Comparison of ENCODE assay signal across 8 cellular contexts in the genomic region with DNA sequence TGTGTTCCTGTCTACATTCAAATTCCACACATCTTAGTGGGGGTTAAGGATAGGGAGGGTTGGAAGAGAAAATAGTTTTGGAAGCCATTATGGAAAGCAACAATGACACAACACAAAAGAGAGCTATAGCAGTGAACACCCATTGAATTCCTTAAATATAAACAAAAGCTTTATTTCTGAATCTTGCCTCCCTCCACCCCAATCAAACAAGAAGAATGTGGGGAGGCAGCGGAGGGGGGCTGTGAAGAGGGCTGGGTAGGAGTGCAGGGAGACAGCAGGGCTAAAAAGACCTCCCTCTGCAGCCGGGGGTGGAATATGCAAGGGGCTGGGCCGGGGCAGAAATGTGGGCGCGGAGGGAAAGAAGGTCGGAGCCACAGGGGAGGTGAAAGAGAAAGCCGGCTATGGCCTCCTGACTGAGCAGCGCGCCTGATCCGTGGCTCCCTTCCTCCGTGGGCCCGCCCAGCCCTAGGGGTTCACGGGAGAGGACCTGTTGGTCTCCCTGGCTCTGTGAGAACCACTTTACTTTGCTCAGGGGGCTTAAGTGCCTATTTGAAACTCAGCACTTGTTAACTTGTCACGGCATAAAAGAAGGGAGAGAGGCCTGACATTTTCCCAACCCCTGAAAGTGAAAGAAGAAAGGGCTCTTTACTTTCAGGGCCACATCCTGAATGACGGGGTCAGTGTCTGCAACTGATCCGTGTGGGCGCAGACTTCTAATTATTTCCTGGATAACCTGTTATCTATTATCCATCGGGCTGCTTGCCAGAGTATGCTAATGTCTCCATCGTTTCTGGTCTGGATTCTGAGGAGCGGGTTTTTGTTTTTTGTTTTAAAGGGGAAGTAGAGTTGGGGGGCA.
A peak's percentile ranks its signal among the peaks of the same experiment; 100 is the strongest.
DNase-seq lines count a peak whose midpoint lies in the region; ATAC-seq and TF ChIP-seq lines count a peak whose summit lies in the region.

No MANE protein-coding gene starts in this region.

- no peak for TF ChIP-seq CTCF in gastroesophageal sphincter (IDR thresholded peaks at IDR 0.05)

- no peak for TF ChIP-seq POLR2A in gastroesophageal sphincter (IDR thresholded peaks at IDR 0.05)

- no peaks in the 10 kb centered on the region for H3K27me3 Mint-ChIP-seq in activated naive CD4-positive, alpha-beta T cell treated with anti-CD3 and anti-CD28 coated beads for 36 hours (ENCODE audit: low read depth)

- ATAC-seq in GM18867 (IDR thresholded peaks at IDR 0.05; ENCODE audit: unreplicated experiment) (peak; percentile 33), gastroesophageal sphincter (peak; percentile 63), HG03439 (IDR thresholded peaks at IDR 0.05; ENCODE audit: unreplicated experiment) (no peak), GM21528 (IDR thresholded peaks at IDR 0.05; ENCODE audit: low FRiP score, unreplicated experiment) (no peak)

- peak overlapping the region; percentile 75 for H3K4me3 Mint-ChIP-seq in activated naive CD4-positive, alpha-beta T cell treated with anti-CD3 and anti-CD28 coated beads for 36 hours

- H3K4me1 Mint-ChIP-seq in activated naive CD4-positive, alpha-beta T cell treated with anti-CD3 and anti-CD28 coated beads for 36 hours (ENCODE audit: low read depth), result peaks cover 43% of the 10 kb centered on the region

- H3K36me3 ChIP-seq in gastroesophageal sphincter (no peaks in the 10 kb centered on the region), neuron (ENCODE audit: insufficient read depth, low read length) (no peaks in the 10 kb centered on the region)

- peak overlapping the region; percentile 8 to 74 (median 70) for H3K27ac ChIP-seq in gastroesophageal sphincter

- no peaks in the 10 kb centered on the region for H3K9me3 Mint-ChIP-seq in activated naive CD4-positive, alpha-beta T cell treated with anti-CD3 and anti-CD28 coated beads for 36 hours

- intact Hi-C loops in activated naive CD4-positive, alpha-beta T cell treated with anti-CD3 and anti-CD28 coated beads for 36 hours (cut with micrococcal nuclease), result no loop called here

- H3K27me3 ChIP-seq in gastroesophageal sphincter (no peaks in the 10 kb centered on the region), neuron (ENCODE audit: insufficient read depth, low read length) (peaks cover 34% of the 10 kb centered on the region)

- H3K4me1 ChIP-seq in gastroesophageal sphincter (peaks cover 0 to 17% (median 0%) of the 10 kb centered on the region in 3 donors), neuron (ENCODE audit: insufficient read depth, low read length) (peaks cover 29% of the 10 kb centered on the region)

- peak; percentile 35 for DNase-seq in NCI-H510A (lab: John Stamatoyannopoulos, UW)
- peak; percentile 58 for DNase-seq in activated naive CD4-positive, alpha-beta T cell treated with anti-CD3 and anti-CD28 coated beads for 36 hours
- no peak for DNase-seq in dedifferentiated amniotic fluid mesenchymal stem cell (ENCODE audit: extremely low spot score)

- peak overlapping the region; percentile 79 for H3K27ac Mint-ChIP-seq in activated naive CD4-positive, alpha-beta T cell treated with anti-CD3 and anti-CD28 coated beads for 36 hours

- H3K36me3 Mint-ChIP-seq in activated naive CD4-positive, alpha-beta T cell treated with anti-CD3 and anti-CD28 coated beads for 36 hours (ENCODE audit: low read depth), result no peaks in the 10 kb centered on the region

- CTCF ChIA-PET in activated naive CD4-positive, alpha-beta T cell treated with anti-CD3 and anti-CD28 coated beads for 36 hours (lab: Charles Lee), result interaction anchor here (0.9 to 1.1 kb wide), 4 partner anchors 15 to 595 kb away, joined by 3 read pairs; no protein-coding TSS in a partner anchor

- H3K4me3 ChIP-seq in gastroesophageal sphincter (peak overlapping the region; percentile 23 to 45), neuron (ENCODE audit: low read length) (peak overlapping the region; percentile 8)

- TF ChIP-seq EP300 in gastroesophageal sphincter (IDR thresholded peaks at IDR 0.05), result no peak

- peak overlapping the region; percentile 51 for H2AFZ ChIP-seq in neuron (ENCODE audit: low read depth, low read length)

- H3K9me3 ChIP-seq in gastroesophageal sphincter, result no peaks in the 10 kb centered on the region
- H3K9me3 ChIP-seq in neuron (ENCODE audit: low read length), result peaks cover 2% of the 10 kb centered on the region

- WGBS in gastroesophageal sphincter (ENCODE audit: low coverage in 1 of 2), 2 donors, result 12 to 20% methylated on average over 14 of the region's 20 CpGs

Comparison
In these comparisons a context has a peak if more than half of its experiments do, and no peak if none do; other contexts are left out.
1. ATAC-seq: peak in GM18867 (single experiment) and gastroesophageal sphincter (single experiment); none in HG03439 (single experiment) and GM21528 (single experiment).